ENCODE assay signal across 21 cellular contexts in the genomic region with DNA sequence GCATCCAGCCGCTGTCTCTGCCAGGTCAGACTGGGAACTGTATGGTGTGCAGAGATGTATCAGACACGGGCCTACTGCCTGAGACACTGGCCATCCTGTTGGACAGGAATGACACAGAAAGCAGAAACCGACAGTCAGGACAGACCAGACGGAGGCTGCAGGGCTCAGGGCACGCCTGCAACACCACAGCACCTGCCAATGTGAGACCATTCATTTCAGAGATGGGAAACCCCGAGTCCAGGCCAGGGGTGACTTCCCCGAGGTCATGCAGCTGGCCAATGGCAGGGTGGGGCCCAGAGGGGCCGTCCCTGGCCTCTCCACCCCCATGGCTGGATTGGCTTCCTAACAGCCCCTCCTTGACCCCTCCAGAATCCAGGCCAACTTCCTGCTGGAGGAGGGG. TPM values are rescaled to one million over a fixed set of nuclear protein-coding genes. Genes with fewer than 3 reads are reported as not detected.
"Had no signal": no experiment of that assay in that cellular context is flagged by ENCODE, and none has a peak within 500 bp of the region (broad histone marks: within the 10 kb centered on the region; RNA-seq: fewer than 3 reads in every experiment).

No MANE protein-coding gene starts in this region.

- ATAC-seq: activated CD4-positive, alpha-beta T cell treated with anti-CD3 and anti-CD28 coated beads for 36 hours; gastroesophageal sphincter; psoas muscle had no signal

- H3K4me1 ChIP-seq: colonic mucosa, gastroesophageal sphincter, psoas muscle, right atrium auricular region, tibial nerve had no signal

- H3K4me3 ChIP-seq: colonic mucosa, gastroesophageal sphincter, lung, ovary, psoas muscle, right atrium auricular region, tibial nerve had no signal

- FAIRE-seq: astrocyte, keratinocyte, urothelium cell line had no signal

- H3K27ac ChIP-seq: colonic mucosa, gastroesophageal sphincter, neutrophil, ovary, psoas muscle, right atrium auricular region, tibial nerve had no signal

- H3K36me3 ChIP-seq: colonic mucosa, gastroesophageal sphincter, neutrophil, ovary, right atrium auricular region, tibial nerve had no signal

- DNase-seq: activated CD4-positive, alpha-beta T cell treated with anti-CD3 and anti-CD28 coated beads for 36 hours; activated CD4-positive, alpha-beta T cell treated with anti-CD3 and anti-CD28 coated beads, Interleukin-2, amount 50 U/mL, for 4 hours; activated CD8-positive, alpha-beta memory T cell treated with anti-CD3 and anti-CD28 coated beads for 24 hours; activated naive CD4-positive, alpha-beta T cell treated with Interleukin-2 at 50 U/mL for 16 hours; activated naive CD8-positive, alpha-beta T cell treated with anti-CD3 and anti-CD28 coated beads for 36 hours; activated T-cell treated with anti-CD3 and anti-CD28 coated beads, Interleukin-2, amount 50 U/mL, for 48 hours; central memory CD4-positive, alpha-beta T cell; colonic mucosa; natural killer cell; psoas muscle; stimulated activated CD4-positive, alpha-beta T cell treated with anti-CD3 and anti-CD28 coated beads, Interleukin-12 subunit alpha, Interleukin-12 subunit beta, amount 100 ng/mL, for 4 hours; T1000 had no signal

- H3K9me3 ChIP-seq: colonic mucosa, gastroesophageal sphincter, neutrophil, ovary, psoas muscle, right atrium auricular region, tibial nerve had no signal

RNA-seq across cellular contexts. Expression of a gene that starts 34.7 kb away (rescaled TPM):
- total RNA-seq: activated CD4-positive, alpha-beta T cell treated with anti-CD3 and anti-CD28 coated beads for 36 hours; activated naive CD8-positive, alpha-beta T cell treated with anti-CD3 and anti-CD28 coated beads for 36 hours; natural killer cell had no signal
